In the genomic region with DNA sequence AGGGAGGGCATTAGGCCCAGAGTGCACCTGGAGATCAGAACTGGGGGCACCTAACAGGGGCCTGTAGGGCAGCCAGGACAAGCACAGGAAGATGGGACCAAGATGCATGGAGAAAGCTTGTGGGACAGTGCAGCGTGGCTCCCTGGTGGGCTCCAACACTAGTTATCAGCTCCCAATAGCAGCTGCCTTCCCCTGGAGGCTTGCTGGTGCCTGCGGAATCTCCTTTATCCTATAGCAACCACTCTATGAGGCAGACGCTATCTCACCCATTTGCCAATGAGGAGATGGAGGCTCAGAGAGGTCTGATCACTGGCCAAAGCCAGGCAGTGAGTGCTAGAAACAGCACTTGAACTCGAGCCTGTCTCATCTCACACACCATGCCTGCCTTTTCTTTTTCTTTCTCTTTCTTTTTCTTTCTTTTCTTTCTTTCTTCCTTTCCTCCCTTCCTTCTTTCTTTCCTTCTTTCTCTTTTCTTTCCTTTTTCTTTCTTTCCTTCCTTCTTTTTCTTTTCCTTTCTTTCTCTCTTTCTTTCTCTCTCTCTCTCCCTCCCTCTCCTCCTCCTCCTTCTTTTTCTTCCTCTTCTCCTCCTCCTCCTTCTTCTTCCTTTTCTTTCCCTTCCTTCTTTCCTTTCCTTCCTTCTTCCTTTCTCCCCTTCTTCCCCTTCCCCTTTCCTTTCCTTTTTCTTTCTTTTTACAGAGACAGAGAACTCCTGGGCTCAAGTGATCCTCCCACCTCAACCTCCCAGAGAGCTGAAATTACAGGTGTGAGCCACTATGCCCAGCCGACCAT, we compare ENCODE assay signal across 1 cellular context.
TF ChIP-seq lines count a peak whose summit lies in the region.

No MANE protein-coding gene starts in this region.

TF ChIP-seq in HepG2, 621 proteins besides CTCF, POLR2A, EP300 and RAD21:
- TF ChIP-seq PHB2 (IDR thresholded peaks at IDR 0.05; ENCODE audit: partially characterized antibody) (peak; percentile 34), ZNF124 (CRISPR knock-in tag; IDR thresholded peaks at IDR 0.05) (no peak)
